20 cellular contexts compared by ENCODE assay signal in the genomic region with DNA sequence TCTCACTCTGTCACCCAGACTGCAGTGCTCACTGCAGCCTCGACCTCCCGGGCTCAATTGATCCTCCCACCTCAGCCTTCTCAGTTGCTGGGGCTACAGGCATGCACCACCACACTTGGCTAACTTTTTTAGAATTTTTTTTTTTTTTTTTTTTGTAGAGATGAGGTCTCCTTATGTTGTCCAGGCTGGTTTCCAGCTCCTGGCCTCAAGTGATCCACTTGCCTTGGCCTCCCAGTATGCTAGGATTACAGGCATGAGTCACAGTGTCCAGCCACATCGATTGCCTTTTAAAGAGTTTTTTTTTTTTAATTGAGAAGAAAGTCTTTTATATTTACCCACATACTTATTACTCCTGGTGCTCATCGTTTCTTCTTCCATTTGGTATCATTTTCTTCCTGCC. TPM values are rescaled to one million over a fixed set of nuclear protein-coding genes. Genes with fewer than 3 reads are reported as not detected.
DNase-seq lines count a peak whose midpoint lies in the region; ATAC-seq and TF ChIP-seq lines count a peak whose summit lies in the region.
"Had no signal": no experiment of that assay in that cellular context is flagged by ENCODE, and none has a peak within 500 bp of the region (broad histone marks: within the 10 kb centered on the region; RNA-seq: fewer than 3 reads in every experiment).

No MANE protein-coding gene starts in this region.

- peaks cover 17% of the 10 kb centered on the region for H3K4me1 ChIP-seq in GM23248 (ENCODE audit: insufficient read depth)
- H3K4me1 ChIP-seq in ascending aorta = peaks cover 20 to 22% of the 10 kb centered on the region in 2 donors
- no peaks in the 10 kb centered on the region for H3K4me1 ChIP-seq in fibroblast of lung (ENCODE audit: control insufficient read depth, extremely low read depth, insufficient read depth, low read length)
- peaks cover 0 to 21% (median 14%) of the 10 kb centered on the region in 4 donors for H3K4me1 ChIP-seq in sigmoid colon
- H3K4me1 ChIP-seq: BE2C had no signal

- H3K36me3 ChIP-seq in GM23248 (ENCODE audit: low read depth) (no peaks in the 10 kb centered on the region), ascending aorta (no peaks in the 10 kb centered on the region), fibroblast of lung (ENCODE audit: control insufficient read depth, insufficient read depth, low read length) (no peaks in the 10 kb centered on the region), sigmoid colon (no peaks in the 10 kb centered on the region)
- H3K36me3 ChIP-seq: BE2C, cardiac muscle cell, heart left ventricle had no signal

- no peak for TF ChIP-seq POLR2A in sigmoid colon (IDR thresholded peaks at IDR 0.05)

- H3K9me3 ChIP-seq in GM23248 (ENCODE audit: low read depth) (no peaks in the 10 kb centered on the region), ascending aorta (peaks cover 0 to 12% of the 10 kb centered on the region in 2 donors), fibroblast of lung (ENCODE audit: control insufficient read depth, insufficient read depth, low read depth, low read length) (no peaks in the 10 kb centered on the region), sigmoid colon (peaks cover 0 to 5% (median 0%) of the 10 kb centered on the region in 4 donors)
- H3K9me3 ChIP-seq: BE2C had no signal

- H3F3A ChIP-seq in GM23248 (ENCODE audit: insufficient read depth) = no peaks in the 10 kb centered on the region

- H4K20me1 ChIP-seq in GM23248 (ENCODE audit: insufficient read depth) = no peaks in the 10 kb centered on the region
- H4K20me1 ChIP-seq in fibroblast of lung (ENCODE audit: control insufficient read depth, extremely low read depth, insufficient read depth, low read length) = no peaks in the 10 kb centered on the region

- 46 to 51% methylated on average over 4 of the region's 4 CpGs for WGBS in GM23248 (ENCODE audit: low coverage in 1 of 2, low lambda C conversion rate in 2 of 2, missing lambda C conversion rate in 2 of 2), 2 experiments
- WGBS in sigmoid colon, 2 donors = 65 to 74% methylated on average over 4 of the region's 4 CpGs

- intact Hi-C loops in ascending aorta (cut with DNase I) = no loop called here
- intact Hi-C loops in sigmoid colon (cut with DNase I) = no loop called here
- intact Hi-C loops in left colon (cut with DNase I, micrococcal nuclease) = no loop called here

- DNase-seq in GM23248 = peak; percentile 61
- no peak for DNase-seq in ascending aorta (ENCODE audit: low spot score in 2 of 2)
- peak; percentile 73 to 76 for DNase-seq in fibroblast of lung (ENCODE audit: low read depth in 2 of 2)
- DNase-seq in sigmoid colon = peak; percentile 47
- DNase-seq in left colon = no peak
- DNase-seq in stimulated activated CD4-positive, alpha-beta T cell treated with anti-CD3 and anti-CD28 coated beads, Interleukin-4, amount 100 ng/mL, for 1 hour = no peak
- no peak for DNase-seq in SIG-M5 treated with dmso at 0.1 percent for 504 hours (lab: John Stamatoyannopoulos, UW; ENCODE audit: unreplicated experiment)
- DNase-seq: activated CD4-positive, alpha-beta T cell treated with anti-CD3 and anti-CD28 coated beads for 4 hours; activated CD8-positive, alpha-beta memory T cell treated with anti-CD3 and anti-CD28 coated beads, Interleukin-2, amount 10 ng/mL, durations not matched to agents 7 days and 5 days; BE2C; EL; heart left ventricle; left ventricle myocardium superior; mucosa of descending colon; NCI-H1436; NCI-H748 treated with DMSO at 0.1 percent for 48 hours; small intestine had no signal

- TF ChIP-seq CTCF in ascending aorta (IDR thresholded peaks at IDR 0.05) (no peak), fibroblast of lung (conservative IDR thresholded peaks at IDR 0.05 in 1 of 2, IDR thresholded peaks at IDR 0.05 in 1 of 2; ENCODE audit: low read depth in 1 of 2, low read length in 2 of 2) (no peak), sigmoid colon (IDR thresholded peaks at IDR 0.05) (no peak)

- TF ChIP-seq EP300 in sigmoid colon (IDR thresholded peaks at IDR 0.05) = no peak

- no peak overlapping the region for H3K27ac ChIP-seq in GM23248
- peak overlapping the region; percentile 4 to 85 for H3K27ac ChIP-seq in ascending aorta
- H3K27ac ChIP-seq in fibroblast of lung (ENCODE audit: insufficient read depth, low read length) = no peak overlapping the region
- peak overlapping the region in 1 of 4 donors; percentile 76 for H3K27ac ChIP-seq in sigmoid colon
- H3K27ac ChIP-seq: cardiac muscle cell, heart left ventricle had no signal

- H3K9ac ChIP-seq in GM23248 (no peak overlapping the region), fibroblast of lung (ENCODE audit: insufficient read depth, low read length) (no peak overlapping the region)

- ATAC-seq in HG03159 (IDR thresholded peaks at IDR 0.05; ENCODE audit: unreplicated experiment) (no peak), left colon (no peak)
- ATAC-seq: activated CD8-positive, alpha-beta memory T cell treated with anti-CD3 and anti-CD28 coated beads, Interleukin-2, amount 10 ng/mL, durations not matched to agents 7 days and 5 days; heart left ventricle; left ventricle myocardium superior; mucosa of descending colon had no signal

- H3K9me2 ChIP-seq in GM23248 (ENCODE audit: insufficient read depth) = no peaks in the 10 kb centered on the region

- H3K27me3 ChIP-seq in GM23248 (replicated peaks; ENCODE audit: insufficient read depth) (0 out of 2 replicates have a peak, but pooled peaks cover 10% of the 10 kb centered on the region), ascending aorta (no peaks in the 10 kb centered on the region), fibroblast of lung (ENCODE audit: control insufficient read depth, insufficient read depth, low read length) (peaks cover 4% of the 10 kb centered on the region), sigmoid colon (no peaks in the 10 kb centered on the region)
- H3K27me3 ChIP-seq: cardiac muscle cell, heart left ventricle had no signal

- H3K4me3 ChIP-seq in GM23248 (no peak overlapping the region), ascending aorta (no peak overlapping the region), fibroblast of lung (replicated peaks in 1 of 4; ENCODE audit: control extremely low read depth in 1 of 4, insufficient read depth in 1 of 4, low read depth in 3 of 4, low read length in 4 of 4) (no peak overlapping the region), sigmoid colon (no peak overlapping the region)
- H3K4me3 ChIP-seq: cardiac muscle cell, heart left ventricle, mucosa of descending colon had no signal

- in situ Hi-C loops in GM23248 (cut with MboI) = no loop called here

- H3K79me2 ChIP-seq in GM23248 (ENCODE audit: insufficient read depth) (no peaks in the 10 kb centered on the region), fibroblast of lung (ENCODE audit: control insufficient read depth, insufficient read depth, low read length) (no peaks in the 10 kb centered on the region)

- H2AFZ ChIP-seq in GM23248 (no peak overlapping the region), fibroblast of lung (ENCODE audit: low read length) (no peak overlapping the region)

- no peak overlapping the region for H3K4me2 ChIP-seq in GM23248 (ENCODE audit: unreplicated experiment)
- H3K4me2 ChIP-seq in fibroblast of lung (ENCODE audit: extremely low read depth, insufficient read depth, low read length) = no peak overlapping the region

RNA-seq across cellular contexts. Expression of a gene that starts 30.0 kb away (rescaled TPM):
- not detected in 2 replicates for total RNA-seq in GM23248 (2014; rRNA removed; shearing (Covaris generic))
- polyA plus RNA-seq in GM23248 (2016; fragmentation: Nextera tagmentation; extraction: Ambion mirVana) (0.27 TPM in 1 of 2 replicates, not detected in the other), fibroblast of lung (not detected in 2 replicates), sigmoid colon (10 to 100 TPM in 1 of 3 donors, 1 to 10 TPM in 2; 3.0 to 42.5 (median 4.4) TPM)
- total RNA-seq in ascending aorta (19.9 TPM), fibroblast of lung (not detected in 2 replicates), sigmoid colon (10 to 100 TPM in 2 of 4 donors, 1 to 10 TPM in 2; 8.9 to 65.1 (median 12.3) TPM), left colon (1 to 10 TPM; 3.6 to 8.4 TPM)
- not detected in 2 replicates for polyA plus RNA-seq in fibroblast of lung (2012)
- not detected in 2 replicates for polyA minus RNA-seq in fibroblast of lung (ENCODE audit: low replicate concordance)
- total RNA-seq: pulmonary artery endothelial cell had no signal
- polyA plus RNA-seq: cardiac muscle cell had no signal

Comparison
In these comparisons a context has a peak if more than half of its experiments do, and no peak if none do; other contexts are left out.
1. DNase-seq: peak in GM23248 (single experiment), fibroblast of lung (2 of 2) and sigmoid colon (single experiment); none in ascending aorta (0 of 2), left colon (0 of 2), stimulated activated CD4-positive, alpha-beta T cell treated with anti-CD3 and anti-CD28 coated beads, Interleukin-4, amount 100 ng/mL, for 1 hour (single experiment) and SIG-M5 treated with dmso at 0.1 percent for 504 hours (single experiment).
2. H3K27ac ChIP-seq: peak in ascending aorta (2 of 2); none in GM23248 (single experiment) and fibroblast of lung (single experiment).